ENCODE assay signal across 1 cellular context in the genomic region with DNA sequence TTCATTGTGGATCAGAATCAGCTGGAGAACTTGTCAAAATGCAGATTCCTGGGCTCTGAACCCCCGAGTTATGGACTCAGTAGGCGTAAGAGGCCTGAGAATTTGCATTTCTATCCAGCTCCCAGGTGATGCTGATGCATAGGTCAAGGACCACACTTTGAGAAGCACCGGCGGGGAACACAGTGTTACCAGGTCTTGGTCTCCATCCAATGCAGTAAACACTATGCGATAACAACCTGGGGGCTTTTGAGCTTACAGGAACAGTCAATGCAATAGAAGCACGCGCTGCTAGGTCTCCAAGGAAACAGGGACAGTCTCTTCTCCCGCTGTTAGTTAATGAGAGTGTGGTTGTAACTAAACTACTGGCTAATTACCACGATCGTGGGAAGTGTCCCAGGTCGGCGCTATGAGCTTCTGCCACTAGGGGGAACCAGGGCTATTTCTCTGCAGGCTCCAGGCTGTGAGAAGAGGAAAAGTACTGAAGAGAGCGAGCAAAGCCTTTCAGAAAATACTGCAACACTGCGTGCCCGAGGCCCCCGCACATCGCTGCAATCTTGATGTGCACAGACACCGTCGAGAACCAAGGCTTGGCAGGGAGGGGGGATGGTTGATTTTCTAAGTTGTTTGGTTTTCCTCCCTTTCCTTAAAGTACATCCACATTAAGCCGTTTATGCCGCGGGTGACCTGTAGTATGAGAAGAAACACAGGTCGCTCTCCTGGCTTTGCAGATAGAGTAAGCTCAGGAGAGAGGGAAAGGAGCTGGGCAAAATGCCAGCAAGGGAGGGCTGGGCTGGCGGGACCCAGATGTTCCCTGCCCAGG.
TF ChIP-seq lines count a peak whose summit lies in the region.

No MANE protein-coding gene starts in this region.

TF ChIP-seq in HEK293, 187 proteins besides CTCF, POLR2A, EP300 and RAD21 (continued from another document):
- TF ChIP-seq, protein P1, sequence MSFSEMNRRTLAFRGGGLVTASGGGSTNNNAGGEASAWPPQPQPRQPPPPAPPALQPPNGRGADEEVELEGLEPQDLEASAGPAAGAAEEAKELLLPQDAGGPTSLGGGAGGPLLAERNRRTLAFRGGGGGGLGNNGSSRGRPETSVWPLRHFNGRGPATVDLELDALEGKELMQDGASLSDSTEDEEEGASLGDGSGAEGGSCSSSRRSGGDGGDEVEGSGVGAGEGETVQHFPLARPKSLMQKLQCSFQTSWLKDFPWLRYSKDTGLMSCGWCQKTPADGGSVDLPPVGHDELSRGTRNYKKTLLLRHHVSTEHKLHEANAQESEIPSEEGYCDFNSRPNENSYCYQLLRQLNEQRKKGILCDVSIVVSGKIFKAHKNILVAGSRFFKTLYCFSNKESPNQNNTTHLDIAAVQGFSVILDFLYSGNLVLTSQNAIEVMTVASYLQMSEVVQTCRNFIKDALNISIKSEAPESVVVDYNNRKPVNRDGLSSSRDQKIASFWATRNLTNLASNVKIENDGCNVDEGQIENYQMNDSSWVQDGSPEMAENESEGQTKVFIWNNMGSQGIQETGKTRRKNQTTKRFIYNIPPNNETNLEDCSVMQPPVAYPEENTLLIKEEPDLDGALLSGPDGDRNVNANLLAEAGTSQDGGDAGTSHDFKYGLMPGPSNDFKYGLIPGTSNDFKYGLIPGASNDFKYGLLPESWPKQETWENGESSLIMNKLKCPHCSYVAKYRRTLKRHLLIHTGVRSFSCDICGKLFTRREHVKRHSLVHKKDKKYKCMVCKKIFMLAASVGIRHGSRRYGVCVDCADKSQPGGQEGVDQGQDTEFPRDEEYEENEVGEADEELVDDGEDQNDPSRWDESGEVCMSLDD (tag by site-specific recombination; IDR thresholded peaks at IDR 0.05): no peak
- TF ChIP-seq ZNF596 (tag by site-specific recombination; IDR thresholded peaks at IDR 0.05) (peak; percentile 64; the same call in 1 of the 2 replicates), ZBTB20 (tag by site-specific recombination; IDR thresholded peaks at IDR 0.05) (0 out of 2 replicates have a peak, but pooled peaks have one; percentile 5), SP3 (tag by site-specific recombination; IDR thresholded peaks at IDR 0.05) (no peak), ZBTB48 (tag by site-specific recombination; IDR thresholded peaks at IDR 0.05) (0 out of 2 replicates have a peak, but pooled peaks have one; percentile 41), GLIS2 (tag by site-specific recombination; IDR thresholded peaks at IDR 0.05) (no peak), ZNF416 (tag by site-specific recombination; IDR thresholded peaks at IDR 0.05) (no peak), ZNF610 (tag by site-specific recombination; IDR thresholded peaks at IDR 0.05; ENCODE audit: borderline replicate concordance) (no peak), RBAK (tag by site-specific recombination; IDR thresholded peaks at IDR 0.05) (no peak), ZNF133 (tag by site-specific recombination; IDR thresholded peaks at IDR 0.05) (no peak), ZNF2 (tag by site-specific recombination; IDR thresholded peaks at IDR 0.05) (peak; percentile 39; the same call in 1 of the 2 replicates), ZBTB8A (tag by site-specific recombination; IDR thresholded peaks at IDR 0.05) (no peak), ZNF660 (tag by site-specific recombination; IDR thresholded peaks at IDR 0.05) (peak; percentile 66; the same call in 1 of the 2 replicates), ZFP37 (tag by site-specific recombination; IDR thresholded peaks at IDR 0.05) (no peak), PRDM1 (tag by site-specific recombination; IDR thresholded peaks at IDR 0.05) (peak; percentile 42; the same call in 1 of the 2 replicates), YY1 (tag by site-specific recombination; IDR thresholded peaks at IDR 0.05) (no peak), ZNF341 (tag by site-specific recombination; IDR thresholded peaks at IDR 0.05; ENCODE audit: low read depth) (no peak), ZNF561 (tag by site-specific recombination; IDR thresholded peaks at IDR 0.05; ENCODE audit: borderline replicate concordance) (0 out of 2 replicates have a peak, but pooled peaks have one; percentile 51), KLF9 (tag by site-specific recombination; IDR thresholded peaks at IDR 0.05; ENCODE audit: low read depth) (no peak), ZNF324 (tag by site-specific recombination; IDR thresholded peaks at IDR 0.05) (no peak), ZNF654 (tag by site-specific recombination; IDR thresholded peaks at IDR 0.05; ENCODE audit: low read depth) (peak; percentile 83), ZNF768 (tag by site-specific recombination; IDR thresholded peaks at IDR 0.05) (no peak), ZNF747 (tag by site-specific recombination; IDR thresholded peaks at IDR 0.05) (no peak), ZNF366 (tag by site-specific recombination; conservative IDR thresholded peaks at IDR 0.05) (peak; percentile 36; the same call in 1 of the 2 replicates)
- TF ChIP-seq, protein P2, sequence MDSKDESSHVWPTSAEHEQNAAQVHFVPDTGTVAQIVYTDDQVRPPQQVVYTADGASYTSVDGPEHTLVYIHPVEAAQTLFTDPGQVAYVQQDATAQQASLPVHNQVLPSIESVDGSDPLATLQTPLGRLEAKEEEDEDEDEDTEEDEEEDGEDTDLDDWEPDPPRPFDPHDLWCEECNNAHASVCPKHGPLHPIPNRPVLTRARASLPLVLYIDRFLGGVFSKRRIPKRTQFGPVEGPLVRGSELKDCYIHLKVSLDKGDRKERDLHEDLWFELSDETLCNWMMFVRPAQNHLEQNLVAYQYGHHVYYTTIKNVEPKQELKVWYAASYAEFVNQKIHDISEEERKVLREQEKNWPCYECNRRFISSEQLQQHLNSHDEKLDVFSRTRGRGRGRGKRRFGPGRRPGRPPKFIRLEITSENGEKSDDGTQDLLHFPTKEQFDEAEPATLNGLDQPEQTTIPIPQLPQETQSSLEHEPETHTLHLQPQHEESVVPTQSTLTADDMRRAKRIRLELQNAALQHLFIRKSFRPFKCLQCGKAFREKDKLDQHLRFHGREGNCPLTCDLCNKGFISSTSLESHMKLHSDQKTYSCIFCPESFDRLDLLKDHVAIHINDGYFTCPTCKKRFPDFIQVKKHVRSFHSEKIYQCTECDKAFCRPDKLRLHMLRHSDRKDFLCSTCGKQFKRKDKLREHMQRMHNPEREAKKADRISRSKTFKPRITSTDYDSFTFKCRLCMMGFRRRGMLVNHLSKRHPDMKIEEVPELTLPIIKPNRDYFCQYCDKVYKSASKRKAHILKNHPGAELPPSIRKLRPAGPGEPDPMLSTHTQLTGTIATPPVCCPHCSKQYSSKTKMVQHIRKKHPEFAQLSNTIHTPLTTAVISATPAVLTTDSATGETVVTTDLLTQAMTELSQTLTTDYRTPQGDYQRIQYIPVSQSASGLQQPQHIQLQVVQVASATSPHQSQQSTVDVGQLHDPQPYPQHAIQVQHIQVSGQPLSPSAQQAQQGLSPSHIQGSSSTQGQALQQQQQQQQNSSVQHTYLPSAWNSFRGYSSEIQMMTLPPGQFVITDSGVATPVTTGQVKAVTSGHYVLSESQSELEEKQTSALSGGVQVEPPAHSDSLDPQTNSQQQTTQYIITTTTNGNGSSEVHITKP (tag by site-specific recombination; IDR thresholded peaks at IDR 0.05): no peak
- TF ChIP-seq, protein P3, sequence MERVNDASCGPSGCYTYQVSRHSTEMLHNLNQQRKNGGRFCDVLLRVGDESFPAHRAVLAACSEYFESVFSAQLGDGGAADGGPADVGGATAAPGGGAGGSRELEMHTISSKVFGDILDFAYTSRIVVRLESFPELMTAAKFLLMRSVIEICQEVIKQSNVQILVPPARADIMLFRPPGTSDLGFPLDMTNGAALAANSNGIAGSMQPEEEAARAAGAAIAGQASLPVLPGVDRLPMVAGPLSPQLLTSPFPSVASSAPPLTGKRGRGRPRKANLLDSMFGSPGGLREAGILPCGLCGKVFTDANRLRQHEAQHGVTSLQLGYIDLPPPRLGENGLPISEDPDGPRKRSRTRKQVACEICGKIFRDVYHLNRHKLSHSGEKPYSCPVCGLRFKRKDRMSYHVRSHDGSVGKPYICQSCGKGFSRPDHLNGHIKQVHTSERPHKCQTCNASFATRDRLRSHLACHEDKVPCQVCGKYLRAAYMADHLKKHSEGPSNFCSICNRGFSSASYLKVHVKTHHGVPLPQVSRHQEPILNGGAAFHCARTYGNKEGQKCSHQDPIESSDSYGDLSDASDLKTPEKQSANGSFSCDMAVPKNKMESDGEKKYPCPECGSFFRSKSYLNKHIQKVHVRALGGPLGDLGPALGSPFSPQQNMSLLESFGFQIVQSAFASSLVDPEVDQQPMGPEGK (tag by site-specific recombination; IDR thresholded peaks at IDR 0.05): peak; percentile 48; the same call in 1 of the 2 replicates
- TF ChIP-seq, protein P4, sequence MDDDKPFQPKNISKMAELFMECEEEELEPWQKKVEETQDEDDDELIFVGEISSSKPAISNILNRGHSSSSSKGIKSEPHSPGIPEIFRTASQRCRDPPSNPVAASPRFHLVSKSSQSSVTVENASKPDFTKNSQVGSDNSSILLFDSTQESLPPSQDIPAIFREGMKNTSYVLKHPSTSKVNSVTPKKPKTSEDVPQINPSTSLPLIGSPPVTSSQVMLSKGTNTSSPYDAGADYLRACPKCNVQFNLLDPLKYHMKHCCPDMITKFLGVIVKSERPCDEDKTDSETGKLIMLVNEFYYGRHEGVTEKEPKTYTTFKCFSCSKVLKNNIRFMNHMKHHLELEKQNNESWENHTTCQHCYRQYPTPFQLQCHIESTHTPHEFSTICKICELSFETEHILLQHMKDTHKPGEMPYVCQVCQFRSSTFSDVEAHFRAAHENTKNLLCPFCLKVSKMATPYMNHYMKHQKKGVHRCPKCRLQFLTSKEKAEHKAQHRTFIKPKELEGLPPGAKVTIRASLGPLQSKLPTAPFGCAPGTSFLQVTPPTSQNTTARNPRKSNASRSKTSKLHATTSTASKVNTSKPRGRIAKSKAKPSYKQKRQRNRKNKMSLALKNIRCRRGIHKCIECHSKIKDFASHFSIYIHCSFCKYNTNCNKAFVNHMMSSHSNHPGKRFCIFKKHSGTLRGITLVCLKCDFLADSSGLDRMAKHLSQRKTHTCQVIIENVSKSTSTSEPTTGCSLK (tag by site-specific recombination; IDR thresholded peaks at IDR 0.05): no peak
- TF ChIP-seq, protein P5, sequence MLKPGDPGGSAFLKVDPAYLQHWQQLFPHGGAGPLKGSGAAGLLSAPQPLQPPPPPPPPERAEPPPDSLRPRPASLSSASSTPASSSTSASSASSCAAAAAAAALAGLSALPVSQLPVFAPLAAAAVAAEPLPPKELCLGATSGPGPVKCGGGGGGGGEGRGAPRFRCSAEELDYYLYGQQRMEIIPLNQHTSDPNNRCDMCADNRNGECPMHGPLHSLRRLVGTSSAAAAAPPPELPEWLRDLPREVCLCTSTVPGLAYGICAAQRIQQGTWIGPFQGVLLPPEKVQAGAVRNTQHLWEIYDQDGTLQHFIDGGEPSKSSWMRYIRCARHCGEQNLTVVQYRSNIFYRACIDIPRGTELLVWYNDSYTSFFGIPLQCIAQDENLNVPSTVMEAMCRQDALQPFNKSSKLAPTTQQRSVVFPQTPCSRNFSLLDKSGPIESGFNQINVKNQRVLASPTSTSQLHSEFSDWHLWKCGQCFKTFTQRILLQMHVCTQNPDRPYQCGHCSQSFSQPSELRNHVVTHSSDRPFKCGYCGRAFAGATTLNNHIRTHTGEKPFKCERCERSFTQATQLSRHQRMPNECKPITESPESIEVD (tag by site-specific recombination; IDR thresholded peaks at IDR 0.05): no peak
TF ChIP-seq in HEK293: peak in this region for 17.
